ENCODE assay signal across 11 cellular contexts in genomic region chr12:115322275-115322674, GRCh38.
DNase-seq lines count a peak whose midpoint lies in the region; ATAC-seq, FAIRE-seq and TF ChIP-seq lines count a peak whose summit lies in the region.
"Had no signal": no experiment of that assay in that cellular context is flagged by ENCODE, and none has a peak within 500 bp of the region (broad histone marks: within the 10 kb centered on the region; RNA-seq: fewer than 3 reads in every experiment).

No MANE protein-coding gene starts in this region.

- TF ChIP-seq CTCF in GM20000 (IDR thresholded peaks at IDR 0.05; ENCODE audit: extremely low read depth, missing control alignments) (no peak), bronchial epithelial cell (IDR thresholded peaks at IDR 0.05; ENCODE audit: insufficient read depth, low read length, severe bottlenecking) (no peak), tibial artery (IDR thresholded peaks at IDR 0.05) (no peak), lower leg skin (IDR thresholded peaks at IDR 0.05) (no peak)

- H3K9me3 ChIP-seq in tibial artery = no peaks in the 10 kb centered on the region

- intact Hi-C loops in tibial artery (cut with DNase I; ENCODE audit: low total_unique reads) = no loop called here
- intact Hi-C loops in lower leg skin (cut with DNase I; ENCODE audit: low total_unique reads) = no loop called here

- H3K27me3 ChIP-seq in bronchial epithelial cell (ENCODE audit: control insufficient read depth, insufficient read depth, low read length) (no peaks in the 10 kb centered on the region), tibial artery (no peaks in the 10 kb centered on the region)

- H3K4me3 ChIP-seq in bronchial epithelial cell (ENCODE audit: low read depth, low read length) (no peak overlapping the region), tibial artery (no peak overlapping the region), lower leg skin (ENCODE audit: low read depth, poor library complexity, severe bottlenecking) (no peak overlapping the region)

- H3K36me3 ChIP-seq in bronchial epithelial cell (ENCODE audit: control insufficient read depth, insufficient read depth, low read length) (no peaks in the 10 kb centered on the region), tibial artery (no peaks in the 10 kb centered on the region)

- WGBS in lower leg skin, 2 donors = 29 to 35% methylated on average over 4 of the region's 4 CpGs

- FAIRE-seq in bronchial epithelial cell (lab: Jason Lieb, UNC) = no peak
- FAIRE-seq: endothelial cell of umbilical vein, H1 had no signal

- H3K4me1 ChIP-seq in tibial artery = peaks cover 0 to 32% (median 23%) of the 10 kb centered on the region in 4 donors

- DNase-seq in GM03348 (ENCODE audit: low spot score) = peak; percentile 37
- DNase-seq in GM20000 (ENCODE audit: low spot score) = peak; percentile 35
- peak; percentile 94 for DNase-seq in bronchial epithelial cell (ENCODE audit: low read depth)
- no peak for DNase-seq in tibial artery
- no peak for DNase-seq in cerebellar cortex (ENCODE audit: low spot score)
- DNase-seq in substantia nigra (lab: John Stamatoyannopoulos, UW) = no peak
- DNase-seq in lower leg skin (ENCODE audit: low spot score in 2 of 2) = no peak
- DNase-seq: NCI-H146 had no signal

- peak; percentile 78 for ATAC-seq in HG03378 (IDR thresholded peaks at IDR 0.05; ENCODE audit: unreplicated experiment)

- no peak for TF ChIP-seq POLR2A in lower leg skin (IDR thresholded peaks at IDR 0.05)

- H3K27ac ChIP-seq in tibial artery (no peak overlapping the region), substantia nigra (ENCODE audit: low read depth, low read length, poor library complexity, severe bottlenecking) (no peak overlapping the region)

Comparison
In these comparisons a context has a peak if more than half of its experiments do, and no peak if none do; other contexts are left out.
1. DNase-seq: peak in GM03348 (single experiment), GM20000 (single experiment) and bronchial epithelial cell (single experiment); none in tibial artery (0 of 2), cerebellar cortex (single experiment), substantia nigra (0 of 49) and lower leg skin (0 of 2).